ENCODE assay signal across 14 cellular contexts in genomic region chr1:75672108-75672507, GRCh38.
"Had no signal": no experiment of that assay in that cellular context is flagged by ENCODE, and none has a peak within 500 bp of the region (broad histone marks: within the 10 kb centered on the region; RNA-seq: fewer than 3 reads in every experiment).

No MANE protein-coding gene starts in this region.

- H3K27me3 Mint-ChIP-seq: brain had no signal

- ATAC-seq: left colon, natural killer cell had no signal

- H3K9me3 Mint-ChIP-seq: T-helper 2 cell treated with Interferon-gamma antibody and Interleukin-4, amounts not matched to agents 5 μg/mL and 100 μg/mL, for 36 hours had no signal

- H3K36me3 ChIP-seq: thyroid gland, uterus had no signal

- H3K4me1 Mint-ChIP-seq: brain, natural killer cell had no signal

- H3K4me3 Mint-ChIP-seq: activated naive CD8-positive, alpha-beta T cell; brain; natural killer cell; T-helper 2 cell treated with Interferon-gamma antibody and Interleukin-4, amounts not matched to agents 5 μg/mL and 100 μg/mL, for 36 hours had no signal

- H3K27me3 ChIP-seq: thyroid gland, uterus had no signal

- DNase-seq: activated CD4-positive, alpha-beta T cell treated with anti-CD3 and anti-CD28 coated beads, Interleukin-2, amount 50 U/mL, for 4 hours; activated CD4-positive, CD25-positive, alpha-beta regulatory T cell treated with anti-CD3 and anti-CD28 coated beads, Interleukin-2, amount 50 U/mL, for 72 hours; activated gamma-delta T cell; activated T-cell treated with anti-CD3 and anti-CD28 coated beads, Interleukin-2, amount 50 U/mL, for 1 hour; amygdala; hypothalamus; left colon; natural killer cell; uterus had no signal

- H3K9me3 ChIP-seq: thyroid gland, uterus had no signal

- H3K4me3 ChIP-seq: lung, thyroid gland, uterus had no signal

- H3K27ac ChIP-seq: thyroid gland, uterus had no signal

- H3K4me1 ChIP-seq: uterus had no signal

- H3K27ac Mint-ChIP-seq: activated naive CD8-positive, alpha-beta T cell; brain; natural killer cell; T-helper 2 cell treated with Interferon-gamma antibody and Interleukin-4, amounts not matched to agents 5 μg/mL and 100 μg/mL, for 36 hours had no signal

- H3K36me3 Mint-ChIP-seq: activated naive CD8-positive, alpha-beta T cell; brain; natural killer cell had no signal
